12 cellular contexts compared by ENCODE assay signal in the genomic region with DNA sequence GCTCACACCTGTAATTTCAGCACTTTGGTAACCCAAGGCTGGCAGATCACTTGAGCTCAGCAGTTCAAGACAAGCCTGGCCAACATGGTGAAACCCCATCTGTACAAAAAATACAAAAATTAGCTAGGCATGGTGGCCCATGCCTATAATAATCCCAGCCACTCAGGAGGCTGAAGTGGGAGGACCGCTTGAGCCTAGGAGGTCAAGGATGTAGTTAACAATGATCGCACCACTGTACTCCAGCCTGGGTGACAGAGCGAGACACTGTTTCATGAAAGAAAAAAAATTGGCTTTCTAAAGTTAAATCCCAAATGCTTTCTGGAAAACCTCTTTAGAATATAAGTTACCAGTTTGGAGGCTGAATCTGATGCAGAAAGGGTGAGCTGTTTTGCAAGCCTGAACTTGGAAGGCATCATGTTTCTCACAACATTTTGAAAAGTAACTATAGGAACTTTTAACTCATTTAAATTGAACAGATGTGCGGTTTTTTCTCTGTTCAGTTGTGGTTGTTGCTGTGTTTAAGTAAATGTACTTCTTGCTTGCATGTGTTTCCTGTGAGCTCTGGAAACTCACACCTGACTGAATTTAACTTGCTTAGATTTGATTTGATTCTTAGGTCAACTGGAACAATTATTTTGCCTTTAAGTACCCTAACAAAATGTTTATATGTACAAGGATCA. TPM values are rescaled to one million over a fixed set of nuclear protein-coding genes. Genes with fewer than 3 reads are reported as not detected.
DNase-seq lines count a peak whose midpoint lies in the region; ATAC-seq and TF ChIP-seq lines count a peak whose summit lies in the region.
"Had no signal": no experiment of that assay in that cellular context is flagged by ENCODE, and none has a peak within 500 bp of the region (broad histone marks: within the 10 kb centered on the region; RNA-seq: fewer than 3 reads in every experiment).

No MANE protein-coding gene starts in this region.

- POLR2A ChIA-PET in WTC11 (lab: Charles Lee): no interaction called here

- no peaks in the 10 kb centered on the region for H3K27me3 Mint-ChIP-seq in WTC11 (ENCODE audit: low read depth)

- no peaks in the 10 kb centered on the region for H3K36me3 Mint-ChIP-seq in WTC11

- ATAC-seq in GM18861 (IDR thresholded peaks at IDR 0.05; ENCODE audit: unreplicated experiment) (peak; percentile 45), GM21526 (IDR thresholded peaks at IDR 0.05; ENCODE audit: low FRiP score, unreplicated experiment) (peak; percentile 61), HG03575 (IDR thresholded peaks at IDR 0.05; ENCODE audit: extremely low read depth, insufficient number of reproducible peaks, low FRiP score, unreplicated experiment) (peak; percentile 65), GM19463 (IDR thresholded peaks at IDR 0.05; ENCODE audit: unreplicated experiment) (no peak), WTC11 (no peak)
- ATAC-seq: HCT116 had no signal

- in situ Hi-C loops in G401 (cut with HindIII; ENCODE audit: low sequenced_read_pairs): no loop called here

- no peaks in the 10 kb centered on the region for H3K9me3 Mint-ChIP-seq in WTC11
- H3K9me3 Mint-ChIP-seq: dendritic cell treated with granulocyte-macrophage colony-stimulating factor and Interleukin-4, amounts not matched to agents 40 ng/mL and 50 ng/mL, for 4 days had no signal

- CTCF ChIA-PET in WTC11 (lab: Charles Lee): interaction anchor here (0.7 kb wide), 1 partner anchor 237 kb away, joined by 3 read pairs; no protein-coding TSS in a partner anchor

- no peak for TF ChIP-seq CTCF in WTC11 (IDR thresholded peaks at IDR 0.05)

- no peak overlapping the region for H3K4me3 Mint-ChIP-seq in WTC11
- H3K4me3 Mint-ChIP-seq: dendritic cell treated with granulocyte-macrophage colony-stimulating factor and Interleukin-4, amounts not matched to agents 40 ng/mL and 50 ng/mL, for 4 days had no signal

- H3K4me1 Mint-ChIP-seq in WTC11: no peaks in the 10 kb centered on the region

- DNase-seq in germinal center (ENCODE audit: low spot score): peak; percentile 73
- DNase-seq in WTC11 (ENCODE audit: low spot score): no peak
- DNase-seq in G401 (ENCODE audit: low spot score): no peak
- DNase-seq: hippocampal formation, MV-4-11, testis had no signal

- H3K27ac Mint-ChIP-seq in WTC11: no peak overlapping the region
- H3K27ac Mint-ChIP-seq: dendritic cell treated with granulocyte-macrophage colony-stimulating factor and Interleukin-4, amounts not matched to agents 40 ng/mL and 50 ng/mL, for 4 days had no signal

TF ChIP-seq in WTC11, 78 proteins besides CTCF, POLR2A, EP300 and RAD21:
- TF ChIP-seq HMGA2 (CRISPR knock-in tag; IDR thresholded peaks at IDR 0.05): no peak
- TF ChIP-seq CBFB (CRISPR knock-in tag; IDR thresholded peaks at IDR 0.05; ENCODE audit: low read depth): no peak
- TF ChIP-seq, protein P1, sequence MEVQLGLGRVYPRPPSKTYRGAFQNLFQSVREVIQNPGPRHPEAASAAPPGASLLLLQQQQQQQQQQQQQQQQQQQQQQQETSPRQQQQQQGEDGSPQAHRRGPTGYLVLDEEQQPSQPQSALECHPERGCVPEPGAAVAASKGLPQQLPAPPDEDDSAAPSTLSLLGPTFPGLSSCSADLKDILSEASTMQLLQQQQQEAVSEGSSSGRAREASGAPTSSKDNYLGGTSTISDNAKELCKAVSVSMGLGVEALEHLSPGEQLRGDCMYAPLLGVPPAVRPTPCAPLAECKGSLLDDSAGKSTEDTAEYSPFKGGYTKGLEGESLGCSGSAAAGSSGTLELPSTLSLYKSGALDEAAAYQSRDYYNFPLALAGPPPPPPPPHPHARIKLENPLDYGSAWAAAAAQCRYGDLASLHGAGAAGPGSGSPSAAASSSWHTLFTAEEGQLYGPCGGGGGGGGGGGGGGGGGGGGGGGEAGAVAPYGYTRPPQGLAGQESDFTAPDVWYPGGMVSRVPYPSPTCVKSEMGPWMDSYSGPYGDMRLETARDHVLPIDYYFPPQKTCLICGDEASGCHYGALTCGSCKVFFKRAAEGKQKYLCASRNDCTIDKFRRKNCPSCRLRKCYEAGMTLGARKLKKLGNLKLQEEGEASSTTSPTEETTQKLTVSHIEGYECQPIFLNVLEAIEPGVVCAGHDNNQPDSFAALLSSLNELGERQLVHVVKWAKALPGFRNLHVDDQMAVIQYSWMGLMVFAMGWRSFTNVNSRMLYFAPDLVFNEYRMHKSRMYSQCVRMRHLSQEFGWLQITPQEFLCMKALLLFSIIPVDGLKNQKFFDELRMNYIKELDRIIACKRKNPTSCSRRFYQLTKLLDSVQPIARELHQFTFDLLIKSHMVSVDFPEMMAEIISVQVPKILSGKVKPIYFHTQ (CRISPR knock-in tag; IDR thresholded peaks at IDR 0.05): no peak
- no peak for TF ChIP-seq CDX4 (CRISPR knock-in tag; IDR thresholded peaks at IDR 0.05; ENCODE audit: borderline replicate concordance)
- TF ChIP-seq IRF1 (CRISPR knock-in tag; IDR thresholded peaks at IDR 0.05): no peak
- TF ChIP-seq SMAD4 (CRISPR knock-in tag; IDR thresholded peaks at IDR 0.05): no peak
- TF ChIP-seq MAX (CRISPR knock-in tag; IDR thresholded peaks at IDR 0.05): no peak
- no peak for TF ChIP-seq EMX1 (CRISPR knock-in tag; IDR thresholded peaks at IDR 0.05)

RNA-seq across cellular contexts. Expression of gene TMEM131L, which starts 39.8 kb away (rescaled TPM):
- total RNA-seq in WTC11 (2021): 18.1 to 26.7 TPM (median 19.2 TPM) in 3 replicates
- total RNA-seq in G401 (2014; rRNA removed; shearing (Covaris generic)): 4.5 and 13.5 TPM in 2 replicates

Comparison
In these comparisons a context has a peak if more than half of its experiments do, and no peak if none do; other contexts are left out.
1. ATAC-seq: peak in GM18861 (single experiment), GM21526 (single experiment) and HG03575 (single experiment); none in GM19463 (single experiment) and WTC11 (single experiment).